ENCODE assay signal across 8 cellular contexts in the genomic region with DNA sequence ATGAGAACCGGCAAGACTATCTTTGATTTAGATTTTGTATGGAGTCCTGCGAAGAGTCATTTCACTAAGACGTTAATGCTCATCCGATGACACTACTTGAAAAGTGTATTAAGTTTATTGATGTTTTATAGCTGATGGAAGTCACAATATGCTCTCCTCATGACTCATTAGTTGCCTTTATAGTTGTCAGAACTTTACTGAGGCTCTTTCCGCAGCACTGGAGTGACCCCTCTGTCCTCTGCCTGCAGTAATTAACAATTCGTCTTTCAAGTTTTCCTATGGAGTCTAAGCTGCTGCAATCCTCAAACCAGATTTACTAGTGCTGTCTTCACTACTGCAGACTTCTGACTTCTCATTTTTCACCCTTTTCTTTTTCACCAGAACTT. TPM values are rescaled to one million over a fixed set of nuclear protein-coding genes. Genes with fewer than 3 reads are reported as not detected.
A peak's percentile ranks its signal among the peaks of the same experiment; 100 is the strongest.
DNase-seq lines count a peak whose midpoint lies in the region; ATAC-seq and TF ChIP-seq lines count a peak whose summit lies in the region.

No MANE protein-coding gene starts in this region.

- no peaks in the 10 kb centered on the region for H4K20me1 ChIP-seq in Karpas-422 (ENCODE audit: insufficient read depth, low read depth, low read length)

- no TSS peak for BruUV-seq in MCF 10A (replicated peaks; lab: Mats Ljungman, UMichigan)

- peaks cover 23% of the 10 kb centered on the region for H3K36me3 Mint-ChIP-seq in MCF 10A (ENCODE audit: insufficient read depth, unreplicated experiment)

- peak overlapping the region; percentile 98 for H3K27ac Mint-ChIP-seq in MCF 10A (ENCODE audit: low read depth, unreplicated experiment)

- H3K4me3 ChIP-seq in BJ (ENCODE audit: low read depth, low read length) (peak overlapping the region; percentile 71), Karpas-422 (ENCODE audit: low read length) (peak overlapping the region; percentile 72)

- no peaks in the 10 kb centered on the region for H3K9me3 ChIP-seq in Karpas-422 (ENCODE audit: low read length)

- CTCF ChIA-PET in BJ (lab: Yijun Ruan, JAX), result interaction anchor here (1.4 to 1.5 kb wide), 2 partner anchors 47 to 319 kb away, joined by 3 to 4 read pairs; no protein-coding TSS in a partner anchor
- CTCF ChIA-PET in MCF 10A (lab: Yijun Ruan, JAX), result interaction anchor here (0.8 to 1.2 kb wide), 2 partner anchors 14 to 17 kb away, joined by 3 to 4 read pairs; no protein-coding TSS in a partner anchor

- H3K4me2 ChIP-seq in Karpas-422 (ENCODE audit: low read depth, low read length, poor library complexity, severe bottlenecking), result peak overlapping the region; percentile 76

- H3K79me2 ChIP-seq in Karpas-422 (ENCODE audit: low read length), result peaks cover 55% of the 10 kb centered on the region

- peak overlapping the region; percentile 76 for H3K9ac ChIP-seq in Karpas-422 (ENCODE audit: low read length)

- H2AFZ ChIP-seq in Karpas-422 (ENCODE audit: low read length), result 0 out of 2 replicates have a peak overlapping the region, but pooled peaks have one; percentile 74

- H3K36me3 ChIP-seq in BJ (ENCODE audit: control insufficient read depth, insufficient read depth, low read length) (no peaks in the 10 kb centered on the region; the same call in 1 of the 2 replicates), Karpas-422 (ENCODE audit: insufficient read depth, low read length) (peaks cover 9% of the 10 kb centered on the region; the same call in 1 of the 2 replicates)

- peaks cover 29% of the 10 kb centered on the region for H3K4me1 ChIP-seq in Karpas-422 (ENCODE audit: low read length)

- no peaks in the 10 kb centered on the region for H3K9me3 Mint-ChIP-seq in MCF 10A (ENCODE audit: unreplicated experiment)

- intact Hi-C loops in MCF 10A (cut with micrococcal nuclease), result loop anchor here (2.0 kb wide), 1 partner anchor 33 kb away; a partner anchor contains a TSS
- intact Hi-C loops in sciatic nerve (cut with DNase I), result loop anchor here (10.0 kb wide), 1 partner anchor 49 kb away; a partner anchor contains a TSS

- no peak for DNase-seq in BJ (ENCODE audit: low read depth)
- peak; percentile 43 for DNase-seq in Karpas-422
- DNase-seq in MCF 10A (ENCODE audit: unreplicated experiment), result peak; percentile 17
- peak; percentile 46 to 50 for DNase-seq in lung microvascular endothelial cell (ENCODE audit: low read depth in 2 of 2)
- DNase-seq in RPMI8226, result no peak
- no peak for DNase-seq in sciatic nerve (ENCODE audit: low spot score)
- DNase-seq in activated CD4-positive, alpha-beta T cell treated with anti-CD3 and anti-CD28 coated beads, Interleukin-2, amount 50 U/mL, for 1 hour, result no peak

- H3K27ac ChIP-seq in Karpas-422 (ENCODE audit: low read length), result peak overlapping the region; percentile 80

- H3K27me3 Mint-ChIP-seq in MCF 10A (ENCODE audit: insufficient read depth, unreplicated experiment), result no peaks in the 10 kb centered on the region

- POLR2A ChIA-PET in BJ (lab: Charles Lee), result interaction anchor here (1.7 kb wide), 1 partner anchor 23 kb away, joined by 6 read pairs; no protein-coding TSS in a partner anchor
- POLR2A ChIA-PET in MCF 10A (lab: Yijun Ruan, JAX), result interaction anchor here (0.6 to 7.7 kb wide), 17 partner anchors 8 to 344 kb away, joined by 3 to 126 read pairs (median 5); a partner anchor contains a TSS

- H3K9me2 ChIP-seq in Karpas-422 (replicated peaks; ENCODE audit: insufficient read depth, low read length), result no peaks in the 10 kb centered on the region

- no peak for ATAC-seq in GM21786 (IDR thresholded peaks at IDR 0.05; ENCODE audit: unreplicated experiment)
- ATAC-seq in sciatic nerve, result no peak

- H3K4me3 Mint-ChIP-seq in MCF 10A (ENCODE audit: unreplicated experiment), result peak overlapping the region; percentile 85

- peaks cover 13% of the 10 kb centered on the region for H3K4me1 Mint-ChIP-seq in MCF 10A (ENCODE audit: insufficient read depth, unreplicated experiment)

- H3K27me3 ChIP-seq in BJ (ENCODE audit: control insufficient read depth, insufficient read depth, low read length), result no peaks in the 10 kb centered on the region
- no peaks in the 10 kb centered on the region for H3K27me3 ChIP-seq in Karpas-422 (ENCODE audit: low read length)

- no peak for TF ChIP-seq CTCF in BJ (IDR thresholded peaks at IDR 0.05; ENCODE audit: insufficient read depth, low read depth, low read length)
- no peak for TF ChIP-seq CTCF in MCF 10A (IDR thresholded peaks at IDR 0.05; ENCODE audit: unreplicated experiment)

RNA-seq across cellular contexts. Expression of a gene that starts 0.9 kb away (rescaled TPM):
- 10.0 and 21.6 TPM in 2 replicates for polyA plus RNA-seq in BJ (2011; rRNA removed)
- 7.7 and 9.3 TPM in 2 replicates for polyA minus RNA-seq in BJ (2011; rRNA and poly(A)+ RNA removed)
- 16.2 and 27.3 TPM in 2 replicates for total RNA-seq in Karpas-422 (2014; rRNA removed; shearing (Covaris generic); ENCODE audit: low replicate concordance)
- total RNA-seq in MCF 10A (2022) (28.0 and 39.3 TPM in 2 replicates), lung microvascular endothelial cell (17.4 and 21.4 TPM in 2 replicates), sciatic nerve (53.7 TPM)

RNA-seq across cellular contexts. Expression of a gene that starts 6.2 kb away (rescaled TPM):
- polyA plus RNA-seq in BJ (2011; rRNA removed), result 16.2 and 31.7 TPM in 2 replicates
- polyA minus RNA-seq in BJ (2011; rRNA and poly(A)+ RNA removed), result 9.6 and 10.3 TPM in 2 replicates
- total RNA-seq in Karpas-422 (2014; rRNA removed; shearing (Covaris generic); ENCODE audit: low replicate concordance), result 18.9 and 28.6 TPM in 2 replicates
- total RNA-seq in MCF 10A (2022) (34.1 and 40.8 TPM in 2 replicates), lung microvascular endothelial cell (10.5 and 10.9 TPM in 2 replicates), sciatic nerve (8.5 TPM)

RNA-seq across cellular contexts. Expression of a gene that starts 32.6 kb away (rescaled TPM):
- 6.2 and 11.7 TPM in 2 replicates for polyA plus RNA-seq in BJ (2011; rRNA removed)
- polyA minus RNA-seq in BJ (2011; rRNA and poly(A)+ RNA removed), result 13.5 and 15.7 TPM in 2 replicates
- 13.3 and 48.9 TPM in 2 replicates for total RNA-seq in Karpas-422 (2014; rRNA removed; shearing (Covaris generic); ENCODE audit: low replicate concordance)
- total RNA-seq in MCF 10A (2022), result 27.1 and 34.3 TPM in 2 replicates
- total RNA-seq in lung microvascular endothelial cell, result 13.3 and 16.5 TPM in 2 replicates
- total RNA-seq in sciatic nerve, result 35.6 TPM

RNA-seq across cellular contexts. Expression of a gene that starts 48.1 kb away (rescaled TPM):
- polyA plus RNA-seq in BJ (2011; rRNA removed), result 71.6 and 163 TPM in 2 replicates
- 52.1 and 69.5 TPM in 2 replicates for polyA minus RNA-seq in BJ (2011; rRNA and poly(A)+ RNA removed)
- 242 and 276 TPM in 2 replicates for total RNA-seq in Karpas-422 (2014; rRNA removed; shearing (Covaris generic); ENCODE audit: low replicate concordance)
- total RNA-seq in MCF 10A (2022), result 174 and 221 TPM in 2 replicates
- total RNA-seq in lung microvascular endothelial cell, result 171 and 200 TPM in 2 replicates
- 73.8 TPM for total RNA-seq in sciatic nerve

Comparison
In these comparisons a context has a peak if more than half of its experiments do, and no peak if none do; other contexts are left out.
1. DNase-seq: peak in Karpas-422 (single experiment), MCF 10A (single experiment) and lung microvascular endothelial cell (2 of 2); none in BJ (single experiment), RPMI8226 (single experiment), sciatic nerve (single experiment) and activated CD4-positive, alpha-beta T cell treated with anti-CD3 and anti-CD28 coated beads, Interleukin-2, amount 50 U/mL, for 1 hour (single experiment).